Comparison of ENCODE assay signal across 1 cellular context in genomic region chr3:176352716-176353334, GRCh38.
A peak's percentile ranks its signal among the peaks of the same experiment; 100 is the strongest.
TF ChIP-seq lines count a peak whose summit lies in the region.

No MANE protein-coding gene starts in this region.

TF ChIP-seq in IMR-90, 13 proteins besides CTCF, POLR2A, EP300 and RAD21:
- TF ChIP-seq RCOR1 (IDR thresholded peaks at IDR 0.05; ENCODE audit: insufficient replicate concordance, low read length) (no peak), BHLHE40 (IDR thresholded peaks at IDR 0.05; ENCODE audit: low read depth, low read length) (no peak), NFE2L2 (IDR thresholded peaks at IDR 0.05; ENCODE audit: low read depth, low read length) (peak; percentile 82), CEBPB (IDR thresholded peaks at IDR 0.05; ENCODE audit: low read depth, low read length) (no peak), MXI1 (IDR thresholded peaks at IDR 0.05; ENCODE audit: borderline replicate concordance, low read depth, low read length) (no peak), RFX5 (IDR thresholded peaks at IDR 0.05; ENCODE audit: low read depth, low read length) (no peak), USF2 (IDR thresholded peaks at IDR 0.05; ENCODE audit: low read depth, low read length) (no peak), MAFK (IDR thresholded peaks at IDR 0.05; ENCODE audit: low read depth, low read length) (no peak)
